Comparison of ENCODE assay signal across 9 cellular contexts in the genomic region with DNA sequence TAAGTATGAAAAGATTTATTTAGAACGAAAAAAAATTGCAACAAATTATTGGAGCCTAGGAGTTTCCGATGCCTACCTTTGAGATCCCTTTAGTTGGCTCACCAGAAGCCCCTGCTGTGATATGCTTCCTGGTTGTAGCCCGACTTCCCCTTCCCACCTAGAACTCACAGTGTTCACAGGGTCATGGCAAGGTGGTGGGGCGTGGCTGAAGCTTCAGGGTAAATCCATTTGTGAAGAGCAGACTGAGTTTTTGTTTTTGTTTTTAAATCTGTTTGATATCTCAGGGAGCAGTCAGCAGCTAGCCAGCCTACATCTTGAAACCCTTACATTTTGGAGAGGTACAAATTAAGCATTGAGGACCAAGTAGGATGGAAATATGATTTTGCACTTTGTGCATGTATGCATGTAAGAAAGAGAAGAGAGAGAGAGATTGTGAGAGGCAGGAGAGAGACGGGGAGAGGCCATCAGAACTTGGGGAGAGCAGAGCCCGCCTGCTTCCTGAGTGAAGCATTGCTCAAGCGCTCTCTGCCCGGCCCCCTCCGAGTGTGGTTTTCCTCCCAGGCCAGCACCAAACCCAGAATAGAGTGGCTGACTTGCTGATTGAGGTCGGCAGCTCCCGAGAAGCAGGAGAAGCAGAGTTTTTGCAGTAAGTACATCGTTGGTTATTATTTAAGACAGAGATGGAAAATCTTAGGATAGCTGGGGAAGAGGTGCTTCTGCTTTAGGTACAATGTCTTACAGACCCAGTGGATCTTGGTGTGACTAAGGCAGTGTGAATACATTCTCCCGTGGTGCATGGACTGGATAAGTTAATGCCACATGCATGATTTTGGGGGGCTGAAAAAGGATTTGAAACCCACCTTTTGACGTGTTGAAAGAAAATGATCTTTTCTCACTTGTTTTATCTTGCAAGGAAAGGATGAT.
A peak's percentile ranks its signal among the peaks of the same experiment; 100 is the strongest.
DNase-seq lines count a peak whose midpoint lies in the region; ATAC-seq, FAIRE-seq and TF ChIP-seq lines count a peak whose summit lies in the region.
"Had no signal": no experiment of that assay in that cellular context is flagged by ENCODE, and none has a peak within 500 bp of the region (broad histone marks: within the 10 kb centered on the region; RNA-seq: fewer than 3 reads in every experiment).

No MANE protein-coding gene starts in this region.

- FAIRE-seq in GM12892 (lab: Jason Lieb, UNC): peak; percentile 85

- no peaks in the 10 kb centered on the region for H3K9me3 Mint-ChIP-seq in IgD-negative memory B cell
- H3K9me3 Mint-ChIP-seq in activated T-cell treated with anti-CD3 and anti-CD28 coated beads, Interleukin-2, amount 50 U/mL, for 24 hours: no peaks in the 10 kb centered on the region

- no peaks in the 10 kb centered on the region for H3K27me3 ChIP-seq in right atrium auricular region

- H3K27me3 Mint-ChIP-seq in IgD-negative memory B cell: peaks cover 7% of the 10 kb centered on the region
- H3K27me3 Mint-ChIP-seq in activated T-cell treated with anti-CD3 and anti-CD28 coated beads, Interleukin-2, amount 50 U/mL, for 24 hours: no peaks in the 10 kb centered on the region

- peaks cover 1% of the 10 kb centered on the region for H3K36me3 Mint-ChIP-seq in IgD-negative memory B cell
- no peaks in the 10 kb centered on the region for H3K36me3 Mint-ChIP-seq in activated T-cell treated with anti-CD3 and anti-CD28 coated beads, Interleukin-2, amount 50 U/mL, for 24 hours (ENCODE audit: low read depth)

- H3K36me3 ChIP-seq in right atrium auricular region: no peaks in the 10 kb centered on the region

- DNase-seq in GM12892 (ENCODE audit: insufficient read length) (no peak), right atrium auricular region (ENCODE audit: low spot score) (peak; percentile 76), NCI-H187 (lab: John Stamatoyannopoulos, UW) (no peak)
- peak; percentile 40 for DNase-seq in activated T-cell treated with anti-CD3 and anti-CD28 coated beads, Interleukin-2, amount 50 U/mL, for 24 hours
- DNase-seq in stimulated activated CD8-positive, alpha-beta memory T cell treated with anti-CD3 and anti-CD28 coated beads, Interleukin-4, amount 100 ng/mL, for 24 hours (ENCODE audit: low read depth): peak; percentile 19

- H3K4me3 ChIP-seq in right atrium auricular region: peak overlapping the region; percentile 9 to 31

- TF ChIP-seq CTCF in right atrium auricular region (IDR thresholded peaks at IDR 0.05): no peak

- peak overlapping the region; percentile 25 to 87 (median 64) for H3K4me3 Mint-ChIP-seq in IgD-negative memory B cell
- peak overlapping the region; percentile 53 for H3K4me3 Mint-ChIP-seq in activated T-cell treated with anti-CD3 and anti-CD28 coated beads, Interleukin-2, amount 50 U/mL, for 24 hours

- no peaks in the 10 kb centered on the region for H3K9me3 ChIP-seq in right atrium auricular region

- H3K27ac ChIP-seq in right atrium auricular region: peak overlapping the region; percentile 41 to 43
- H3K27ac ChIP-seq: epithelial cell of prostate had no signal

- peaks cover 8 to 21% (median 11%) of the 10 kb centered on the region in 3 donors for H3K4me1 Mint-ChIP-seq in IgD-negative memory B cell
- peaks cover 29% of the 10 kb centered on the region for H3K4me1 Mint-ChIP-seq in activated T-cell treated with anti-CD3 and anti-CD28 coated beads, Interleukin-2, amount 50 U/mL, for 24 hours (ENCODE audit: low read depth)

- ATAC-seq in HG03175 (IDR thresholded peaks at IDR 0.05; ENCODE audit: unreplicated experiment) (no peak), HG03135 (IDR thresholded peaks at IDR 0.05; ENCODE audit: unreplicated experiment) (no peak)

- peaks cover 0 to 20% of the 10 kb centered on the region in 2 donors for H3K4me1 ChIP-seq in right atrium auricular region

- TF ChIP-seq POLR2A in GM12892 (IDR thresholded peaks at IDR 0.05; ENCODE audit: low read depth, low read length): peak; percentile 31; the same call in 1 of the 2 replicates

- H3K27ac Mint-ChIP-seq in IgD-negative memory B cell: no peak overlapping the region
- peak overlapping the region; percentile 44 for H3K27ac Mint-ChIP-seq in activated T-cell treated with anti-CD3 and anti-CD28 coated beads, Interleukin-2, amount 50 U/mL, for 24 hours

Comparison
In these comparisons a context has a peak if more than half of its experiments do, and no peak if none do; other contexts are left out.
1. DNase-seq: peak in activated T-cell treated with anti-CD3 and anti-CD28 coated beads, Interleukin-2, amount 50 U/mL, for 24 hours (single experiment), right atrium auricular region (single experiment) and stimulated activated CD8-positive, alpha-beta memory T cell treated with anti-CD3 and anti-CD28 coated beads, Interleukin-4, amount 100 ng/mL, for 24 hours (single experiment); none in GM12892 (single experiment) and NCI-H187 (0 of 2).